Comparison of ENCODE assay signal across 1 cellular context in the genomic region with DNA sequence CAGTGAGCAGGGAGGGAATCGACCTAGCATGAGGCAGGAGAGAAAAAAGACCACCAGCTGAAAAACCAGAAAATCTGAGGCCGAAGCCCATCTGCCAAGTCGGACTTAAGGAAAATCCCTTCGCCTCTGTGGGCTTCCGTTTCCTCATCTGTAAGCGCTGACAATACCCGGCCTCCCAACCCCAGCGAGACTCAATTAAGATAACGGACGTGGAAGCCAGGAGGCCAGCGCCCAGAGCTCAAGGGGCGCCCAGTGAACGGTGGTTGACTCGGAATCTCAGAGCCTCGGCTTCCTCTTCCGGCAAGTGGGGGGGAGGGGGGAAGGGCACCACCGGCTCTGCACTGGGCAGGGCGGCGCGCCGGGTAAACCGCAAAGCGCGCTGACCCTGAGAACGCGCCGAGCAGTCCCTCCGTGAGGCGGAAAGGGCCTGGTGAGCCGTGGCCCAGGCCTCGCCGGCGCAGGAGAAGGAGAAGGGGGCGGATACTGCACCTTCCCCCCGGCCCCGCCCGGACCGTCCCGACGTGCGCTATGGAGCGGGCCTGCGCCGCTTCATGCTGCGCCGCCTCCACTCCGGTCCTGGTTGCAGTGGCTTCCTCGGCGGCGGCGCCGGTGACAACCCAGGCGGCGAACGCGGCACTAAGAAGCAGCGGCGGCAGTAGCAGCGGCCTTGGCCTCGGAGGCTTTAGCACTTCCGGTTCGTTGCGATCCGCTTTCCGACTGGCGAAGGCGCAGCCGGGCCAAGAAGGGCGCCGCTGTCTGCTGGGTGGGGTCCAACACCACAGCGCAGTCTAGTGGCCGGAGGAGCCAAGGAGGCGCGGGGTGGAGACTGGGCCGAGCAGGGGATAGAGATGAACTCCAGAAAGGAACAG.
TF ChIP-seq lines count a peak whose summit lies in the region.

Gene DPP8 (minus strand): TSS at position 693 of the 869 bp plus-strand sequence. CDS start 5,136 bp downstream, outside the sequence.

TF ChIP-seq in HepG2, 621 proteins besides CTCF, POLR2A, EP300 and RAD21 (continued from another document):
- peak; percentile 75; the same call in 1 of the 2 replicates for TF ChIP-seq ZBTB46 (CRISPR knock-in tag; IDR thresholded peaks at IDR 0.05; ENCODE audit: borderline replicate concordance)
- peak; percentile 93 for TF ChIP-seq CAMTA2 (CRISPR knock-in tag; IDR thresholded peaks at IDR 0.05; ENCODE audit: borderline replicate concordance)
- TF ChIP-seq, protein P1, sequence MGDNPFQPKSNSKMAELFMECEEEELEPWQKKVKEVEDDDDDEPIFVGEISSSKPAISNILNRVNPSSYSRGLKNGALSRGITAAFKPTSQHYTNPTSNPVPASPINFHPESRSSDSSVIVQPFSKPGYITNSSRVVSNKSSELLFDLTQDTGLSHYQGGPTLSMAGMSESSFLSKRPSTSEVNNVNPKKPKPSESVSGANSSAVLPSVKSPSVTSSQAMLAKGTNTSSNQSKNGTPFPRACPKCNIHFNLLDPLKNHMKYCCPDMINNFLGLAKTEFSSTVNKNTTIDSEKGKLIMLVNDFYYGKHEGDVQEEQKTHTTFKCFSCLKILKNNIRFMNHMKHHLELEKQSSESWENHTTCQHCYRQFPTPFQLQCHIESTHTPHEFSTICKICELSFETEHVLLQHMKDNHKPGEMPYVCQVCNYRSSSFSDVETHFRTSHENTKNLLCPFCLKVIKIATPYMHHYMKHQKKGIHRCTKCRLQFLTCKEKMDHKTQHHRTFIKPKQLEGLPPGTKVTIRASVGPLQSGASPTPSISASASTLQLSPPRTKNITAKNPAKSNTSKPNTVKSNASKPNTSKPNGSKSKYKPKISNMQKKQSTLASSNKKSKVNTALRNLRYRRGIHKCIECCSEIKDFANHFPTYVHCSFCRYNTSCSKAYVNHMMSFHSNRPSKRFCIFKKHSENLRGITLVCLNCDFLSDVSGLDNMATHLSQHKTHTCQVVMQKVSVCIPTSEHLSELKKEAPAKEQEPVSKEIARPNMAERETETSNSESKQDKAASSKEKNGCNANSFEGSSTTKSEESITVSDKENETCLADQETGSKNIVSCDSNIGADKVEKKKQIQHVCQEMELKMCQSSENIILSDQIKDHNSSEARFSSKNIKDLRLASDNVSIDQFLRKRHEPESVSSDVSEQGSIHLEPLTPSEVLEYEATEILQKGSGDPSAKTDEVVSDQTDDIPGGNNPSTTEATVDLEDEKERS (CRISPR knock-in tag; IDR thresholded peaks at IDR 0.05) = peak; percentile 93
- TF ChIP-seq ZBTB4 (CRISPR knock-in tag; IDR thresholded peaks at IDR 0.05; ENCODE audit: borderline replicate concordance) = peak; percentile 92; the same call in 1 of the 2 replicates
- no peak for TF ChIP-seq ZNF121 (CRISPR knock-in tag; IDR thresholded peaks at IDR 0.05)
- peak; percentile 94 for TF ChIP-seq TARDBP (CRISPR knock-in tag; IDR thresholded peaks at IDR 0.05)
- TF ChIP-seq CBX1 (IDR thresholded peaks at IDR 0.05; ENCODE audit: low read depth) = peak; percentile 77
- peak; percentile 95 for TF ChIP-seq JARID2 (CRISPR knock-in tag; IDR thresholded peaks at IDR 0.05; ENCODE audit: insufficient replicate concordance)
- TF ChIP-seq, protein P2, sequence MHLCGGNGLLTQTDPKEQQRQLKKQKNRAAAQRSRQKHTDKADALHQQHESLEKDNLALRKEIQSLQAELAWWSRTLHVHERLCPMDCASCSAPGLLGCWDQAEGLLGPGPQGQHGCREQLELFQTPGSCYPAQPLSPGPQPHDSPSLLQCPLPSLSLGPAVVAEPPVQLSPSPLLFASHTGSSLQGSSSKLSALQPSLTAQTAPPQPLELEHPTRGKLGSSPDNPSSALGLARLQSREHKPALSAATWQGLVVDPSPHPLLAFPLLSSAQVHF (CRISPR knock-in tag; IDR thresholded peaks at IDR 0.05) = no peak; the same call in 1 of the 2 replicates
- TF ChIP-seq ZNF30 (CRISPR knock-in tag; IDR thresholded peaks at IDR 0.05) = peak; percentile 74; the same call in 1 of the 2 replicates
- no peak; the same call in 1 of the 2 replicates for TF ChIP-seq KLF11 (CRISPR knock-in tag; IDR thresholded peaks at IDR 0.05)
